Comparison of ENCODE assay signal across 19 cellular contexts in genomic region chr2:1681017-1681318, GRCh38.
"Had no signal": no experiment of that assay in that cellular context is flagged by ENCODE, and none has a peak within 500 bp of the region (broad histone marks: within the 10 kb centered on the region; RNA-seq: fewer than 3 reads in every experiment).

No MANE protein-coding gene starts in this region.

- H3K36me3 ChIP-seq: neutrophil had no signal

- H3K27ac ChIP-seq: foreskin keratinocyte, hepatocyte, neutrophil, skin epidermis, testis, tibial nerve, upper lobe of right lung, vagina had no signal

- H3K9me3 Mint-ChIP-seq: naive B cell, nephron had no signal

- H3K27ac Mint-ChIP-seq: naive B cell had no signal

- H3K4me1 Mint-ChIP-seq: naive B cell had no signal

- H3K4me3 Mint-ChIP-seq: naive B cell, nephron had no signal

- H3K36me3 Mint-ChIP-seq: naive B cell had no signal

- DNase-seq: dermis blood vessel endothelial cell; erythroblast; foreskin keratinocyte; kidney; left cardiac atrium; left ventricle myocardium inferior; mesenchymal stem cell; naive B cell; stimulated activated CD4-positive, alpha-beta T cell treated with anti-CD3 and anti-CD28 coated beads, Interleukin-12 subunit alpha, Interleukin-12 subunit beta, amount 100 ng/mL, for 4 hours; stimulated activated naive CD4-positive, alpha-beta T cell treated with Interleukin-2 at 50 U/mL for 16 hours; upper lobe of right lung had no signal

- ATAC-seq: foreskin keratinocyte, left cardiac atrium had no signal

- H3K27me3 ChIP-seq: foreskin keratinocyte, hepatocyte, neutrophil, testis, tibial nerve, upper lobe of right lung, vagina had no signal

- H3K27me3 Mint-ChIP-seq: naive B cell had no signal

- H3K9me3 ChIP-seq: left ventricle myocardium inferior, neutrophil, testis, tibial nerve, upper lobe of right lung, vagina had no signal

- H3K4me3 ChIP-seq: hepatocyte, left ventricle myocardium inferior, lung, skin epidermis, testis, tibial nerve, upper lobe of right lung, vagina had no signal

- H3K4me1 ChIP-seq: foreskin keratinocyte, testis had no signal
